14 cellular contexts compared by ENCODE assay signal in genomic region chr21:43343992-43344886, GRCh38.
DNase-seq lines count a peak whose midpoint lies in the region; ATAC-seq, FAIRE-seq and TF ChIP-seq lines count a peak whose summit lies in the region.
"Had no signal": no experiment of that assay in that cellular context is flagged by ENCODE, and none has a peak within 500 bp of the region (broad histone marks: within the 10 kb centered on the region; RNA-seq: fewer than 3 reads in every experiment).

No MANE protein-coding gene starts in this region.

- dilution Hi-C loops in IMR-90 (cut with HindIII; ENCODE audit: low sequenced_read_pairs, unreplicated experiment), result no loop called here

- no peak overlapping the region for H2BK20ac ChIP-seq in IMR-90 (ENCODE audit: low read depth, low read length)

- H3K4me1 Mint-ChIP-seq in activated CD8-positive, alpha-beta T cell treated with anti-CD3 and anti-CD28 coated beads for 36 hours (ENCODE audit: low read depth), result peaks cover 3% of the 10 kb centered on the region

- H3K27ac ChIP-seq in A549, result peak overlapping the region; percentile 100
- H3K27ac ChIP-seq in IMR-90 (ENCODE audit: insufficient read depth, low read length), result no peak overlapping the region
- H3K27ac ChIP-seq in mucosa of rectum (ENCODE audit: low read depth in 2 of 2, low read length in 2 of 2), result peak overlapping the region; percentile 75 to 89
- H3K27ac ChIP-seq: gastrocnemius medialis, HL-60 had no signal

- H4K20me1 ChIP-seq in IMR-90 (ENCODE audit: insufficient read depth, low read length), result no peaks in the 10 kb centered on the region

- H2AK9ac ChIP-seq in IMR-90 (replicated peaks; ENCODE audit: low read depth, low read length, poor library complexity), result peak overlapping the region; percentile 42

- peak overlapping the region; percentile 42 for H4K91ac ChIP-seq in IMR-90 (ENCODE audit: insufficient read depth, low read depth, low read length)

- intact Hi-C loops in IMR-90 (cut with micrococcal nuclease), result no loop called here
- intact Hi-C loops in activated CD8-positive, alpha-beta T cell treated with anti-CD3 and anti-CD28 coated beads for 36 hours (cut with micrococcal nuclease), result no loop called here

- H2AK5ac ChIP-seq in IMR-90 (ENCODE audit: low read depth, low read length), result peak overlapping the region; percentile 38; the same call in 1 of the 2 replicates

- H3K9ac ChIP-seq in IMR-90 (ENCODE audit: low read depth, low read length) (no peak overlapping the region), mucosa of rectum (ENCODE audit: low read depth in 1 of 2, low read length in 2 of 2) (peak overlapping the region in 1 of 2 donors; percentile 66)

- peak overlapping the region; percentile 84 for H2AFZ ChIP-seq in IMR-90 (replicated peaks; ENCODE audit: low read length, poor library complexity)

- no peaks in the 10 kb centered on the region for H3K36me3 Mint-ChIP-seq in activated CD8-positive, alpha-beta T cell treated with anti-CD3 and anti-CD28 coated beads for 36 hours (ENCODE audit: low read depth)
- H3K36me3 Mint-ChIP-seq: activated naive CD4-positive, alpha-beta T cell treated with anti-CD3 and anti-CD28 coated beads, Interleukin-2, amount 10 ng/mL, durations not matched to agents 7 days and 5 days had no signal

- no peak overlapping the region; a peak in 1 of 4 replicates for H4K8ac ChIP-seq in IMR-90 (ENCODE audit: low read depth in 2 of 2, low read length in 2 of 2)

- no peaks in the 10 kb centered on the region for H3K79me1 ChIP-seq in IMR-90 (ENCODE audit: low read depth in 1 of 2, low read length in 2 of 2)

- TF ChIP-seq CTCF in A549 (IDR thresholded peaks at IDR 0.05), result no peak
- TF ChIP-seq CTCF in IMR-90 (conservative IDR thresholded peaks at IDR 0.05; ENCODE audit: low read depth, low read length), result no peak
- TF ChIP-seq CTCF in activated CD8-positive, alpha-beta T cell treated with anti-CD3 and anti-CD28 coated beads for 36 hours (IDR thresholded peaks at IDR 0.05), result no peak

- H3K36me3 ChIP-seq in IMR-90 (ENCODE audit: control insufficient read depth, insufficient read depth, low read length), result no peaks in the 10 kb centered on the region
- H3K36me3 ChIP-seq in mucosa of rectum (ENCODE audit: control insufficient read depth in 2 of 2, insufficient read depth in 2 of 2, low read length in 2 of 2), result no peaks in the 10 kb centered on the region
- H3K36me3 ChIP-seq: gastrocnemius medialis had no signal

- no peak overlapping the region for H3K27ac Mint-ChIP-seq in activated CD8-positive, alpha-beta T cell treated with anti-CD3 and anti-CD28 coated beads for 36 hours
- H3K27ac Mint-ChIP-seq: activated naive CD4-positive, alpha-beta T cell treated with anti-CD3 and anti-CD28 coated beads, Interleukin-2, amount 10 ng/mL, durations not matched to agents 7 days and 5 days; B cell had no signal

- FAIRE-seq in A549 (lab: Jason Lieb, UNC), result no peak

- 0% methylated on average over 10 of the region's 37 CpGs for WGBS in A549 (ENCODE audit: missing lambda C conversion rate)
- 45% methylated on average over 16 of the region's 37 CpGs; no CpG with 5 or more reads in 1 of the 2 experiments for WGBS in IMR-90 (ENCODE audit: extremely low coverage in 2 of 2, insufficient read length in 1 of 2), 2 experiments

- H2BK5ac ChIP-seq in IMR-90 (ENCODE audit: low read depth, low read length, poor library complexity, severe bottlenecking), result no peak overlapping the region

- no peak overlapping the region; the same call in 1 of the 2 replicates for H3K18ac ChIP-seq in IMR-90 (ENCODE audit: low read depth, low read length)

- TF ChIP-seq EP300 in A549 (IDR thresholded peaks at IDR 0.05), result peak; percentile 93 to 95

- H2BK120ac ChIP-seq in IMR-90 (ENCODE audit: low read depth, low read length), result 0 out of 2 replicates have a peak overlapping the region, but pooled peaks have one; percentile 22

- no peak overlapping the region for H3K23ac ChIP-seq in IMR-90 (ENCODE audit: low read depth, low read length)

- H3K9me3 ChIP-seq in A549, result no peaks in the 10 kb centered on the region
- H3K9me3 ChIP-seq in IMR-90 (ENCODE audit: control insufficient read depth, insufficient read depth, low read length), result no peaks in the 10 kb centered on the region
- no peaks in the 10 kb centered on the region for H3K9me3 ChIP-seq in mucosa of rectum (ENCODE audit: control insufficient read depth in 2 of 2, low read length in 2 of 2)
- H3K9me3 ChIP-seq: gastrocnemius medialis had no signal

- peak overlapping the region; percentile 10; the same call in 1 of the 3 replicates for H3K4me3 ChIP-seq in A549
- no peak overlapping the region for H3K4me3 ChIP-seq in IMR-90 (ENCODE audit: insufficient read depth, low read depth, low read length)
- no peak overlapping the region for H3K4me3 ChIP-seq in mucosa of rectum (ENCODE audit: low read length in 2 of 2)
- H3K4me3 ChIP-seq: gastrocnemius medialis had no signal

- no peak overlapping the region for H3K14ac ChIP-seq in IMR-90 (replicated peaks; ENCODE audit: low read depth, low read length)

- TF ChIP-seq RAD21 in A549 (conservative IDR thresholded peaks at IDR 0.05 in 1 of 2, IDR thresholded peaks at IDR 0.05 in 1 of 2) (peak; percentile 16 to 57; a peak in 4 of 5 replicates), IMR-90 (IDR thresholded peaks at IDR 0.05; ENCODE audit: low read length) (no peak)

- no peaks in the 10 kb centered on the region for H3K9me3 Mint-ChIP-seq in activated CD8-positive, alpha-beta T cell treated with anti-CD3 and anti-CD28 coated beads for 36 hours
- H3K9me3 Mint-ChIP-seq: activated naive CD4-positive, alpha-beta T cell treated with anti-CD3 and anti-CD28 coated beads, Interleukin-2, amount 10 ng/mL, durations not matched to agents 7 days and 5 days had no signal

- in situ Hi-C loops in IMR-90 (cut with MboI; ENCODE audit: low sequenced_read_pairs), result no loop called here

- H3K4me3 Mint-ChIP-seq in activated CD8-positive, alpha-beta T cell treated with anti-CD3 and anti-CD28 coated beads for 36 hours, result no peak overlapping the region
- H3K4me3 Mint-ChIP-seq: activated naive CD4-positive, alpha-beta T cell treated with anti-CD3 and anti-CD28 coated beads, Interleukin-2, amount 10 ng/mL, durations not matched to agents 7 days and 5 days; B cell had no signal

- H3K4me2 ChIP-seq in A549 (peak overlapping the region; percentile 72), IMR-90 (ENCODE audit: low read depth, low read length) (no peak overlapping the region)

- H4K5ac ChIP-seq in IMR-90 (ENCODE audit: low read depth, low read length), result no peak overlapping the region

- CTCF ChIA-PET in A549 (lab: Yijun Ruan, JAX), result interaction anchor here (0.6 to 1.6 kb wide), 5 partner anchors 9 to 302 kb away, joined by 3 to 6 read pairs (median 3); no protein-coding TSS in a partner anchor
- CTCF ChIA-PET in IMR-90 (lab: Yijun Ruan, JAX), result no interaction called here
- CTCF ChIA-PET in activated CD8-positive, alpha-beta T cell treated with anti-CD3 and anti-CD28 coated beads for 36 hours (lab: Charles Lee), result no interaction called here

- TF ChIP-seq POLR2A in A549 (IDR thresholded peaks at IDR 0.05; ENCODE audit: low read length) (no peak), IMR-90 (IDR thresholded peaks at IDR 0.05; ENCODE audit: low read depth, low read length) (no peak)

- peak; percentile 31 to 94 for DNase-seq in A549 (ENCODE audit: low read depth in 1 of 2, low spot score in 1 of 2)
- no peak for DNase-seq in IMR-90
- peak; percentile 62 for DNase-seq in brain pericyte (ENCODE audit: low read depth, low spot score)
- DNase-seq in NCI-H2081 treated with DMSO at 0.1 percent for 48 hours (lab: John Stamatoyannopoulos, UW), result no peak
- DNase-seq in activated CD8-positive, alpha-beta T cell treated with anti-CD3 and anti-CD28 coated beads for 36 hours, result no peak
- no peak for DNase-seq in D341Med (ENCODE audit: low spot score)
- DNase-seq: activated CD4-positive, alpha-beta T cell treated with anti-CD3 and anti-CD28 coated beads, Interleukin-2, amount 50 U/mL, for 48 hours; activated naive CD4-positive, alpha-beta T cell treated with anti-CD3 and anti-CD28 coated beads, Interleukin-2, amount 10 ng/mL, durations not matched to agents 7 days and 5 days; gastrocnemius medialis; MV-4-11 had no signal

- H3K4ac ChIP-seq in IMR-90 (ENCODE audit: low read depth, low read length), result peak overlapping the region; percentile 40

- H3K27me3 ChIP-seq in IMR-90 (ENCODE audit: control insufficient read depth, insufficient read depth, low read length) (no peaks in the 10 kb centered on the region), mucosa of rectum (ENCODE audit: control insufficient read depth in 2 of 2, insufficient read depth in 2 of 2, low read length in 2 of 2) (no peaks in the 10 kb centered on the region)

- POLR2A ChIA-PET in A549 (lab: Yijun Ruan, JAX) (interaction anchor here (1.2 to 2.4 kb wide), 3 partner anchors 11 to 266 kb away, joined by 3 to 37 read pairs (median 7); no protein-coding TSS in a partner anchor), IMR-90 (lab: Charles Lee; ENCODE audit: unreplicated experiment) (no interaction called here)
- POLR2A ChIA-PET in activated CD8-positive, alpha-beta T cell treated with anti-CD3 and anti-CD28 coated beads for 36 hours (lab: Charles Lee), result no interaction called here

- peaks cover 11% of the 10 kb centered on the region for H3K9me1 ChIP-seq in IMR-90 (ENCODE audit: insufficient read depth, low read length)

- H3K4me1 ChIP-seq in A549 (peaks cover 68% of the 10 kb centered on the region), IMR-90 (ENCODE audit: control insufficient read depth, insufficient read depth, low read length) (peaks cover 25% of the 10 kb centered on the region), mucosa of rectum (ENCODE audit: control insufficient read depth in 2 of 2, insufficient read depth in 2 of 2, low read length in 2 of 2) (peaks cover 23 to 34% of the 10 kb centered on the region in 2 donors)

- no TSS peak for BruUV-seq in IMR-90 (replicated peaks; lab: Mats Ljungman, UMichigan)

- H3K27me3 Mint-ChIP-seq in activated CD8-positive, alpha-beta T cell treated with anti-CD3 and anti-CD28 coated beads for 36 hours, result no peaks in the 10 kb centered on the region

- H2BK15ac ChIP-seq in IMR-90 (ENCODE audit: low read depth, low read length), result no peak overlapping the region

- H3K56ac ChIP-seq in IMR-90 (ENCODE audit: extremely low read depth, insufficient read depth, low read length), result no peak overlapping the region

- ATAC-seq in A549 (peak; percentile 21 to 53; a peak in 5 of 6 replicates), IMR-90 (ENCODE audit: low read depth) (peak; percentile 28), HG02571 (IDR thresholded peaks at IDR 0.05; ENCODE audit: unreplicated experiment) (no peak)
- ATAC-seq in activated CD8-positive, alpha-beta T cell treated with anti-CD3 and anti-CD28 coated beads for 36 hours, result no peak
- ATAC-seq: gastrocnemius medialis had no signal

TF ChIP-seq in A549, 52 proteins besides CTCF, POLR2A, EP300 and RAD21 (continues in another document):
- peak; percentile 92 for TF ChIP-seq HOXB5 (CRISPR knock-in tag; IDR thresholded peaks at IDR 0.05)

TF ChIP-seq in IMR-90, 13 proteins besides CTCF, POLR2A, EP300 and RAD21:
- TF ChIP-seq CHD1 (IDR thresholded peaks at IDR 0.05; ENCODE audit: low read depth, low read length), result no peak
- TF ChIP-seq MAFK (IDR thresholded peaks at IDR 0.05; ENCODE audit: low read depth, low read length), result no peak
- no peak for TF ChIP-seq BHLHE40 (IDR thresholded peaks at IDR 0.05; ENCODE audit: low read depth, low read length)

Comparison
In these comparisons a context has a peak if more than half of its experiments do, and no peak if none do; other contexts are left out.
1. ATAC-seq: peak in A549 (2 of 2) and IMR-90 (single experiment); none in activated CD8-positive, alpha-beta T cell treated with anti-CD3 and anti-CD28 coated beads for 36 hours (single experiment) and HG02571 (single experiment).
2. DNase-seq: peak in A549 (2 of 2) and brain pericyte (single experiment); none in IMR-90 (single experiment), NCI-H2081 treated with DMSO at 0.1 percent for 48 hours (single experiment), activated CD8-positive, alpha-beta T cell treated with anti-CD3 and anti-CD28 coated beads for 36 hours (single experiment) and D341Med (single experiment).